Comparison of ENCODE assay signal across 8 cellular contexts in the genomic region with DNA sequence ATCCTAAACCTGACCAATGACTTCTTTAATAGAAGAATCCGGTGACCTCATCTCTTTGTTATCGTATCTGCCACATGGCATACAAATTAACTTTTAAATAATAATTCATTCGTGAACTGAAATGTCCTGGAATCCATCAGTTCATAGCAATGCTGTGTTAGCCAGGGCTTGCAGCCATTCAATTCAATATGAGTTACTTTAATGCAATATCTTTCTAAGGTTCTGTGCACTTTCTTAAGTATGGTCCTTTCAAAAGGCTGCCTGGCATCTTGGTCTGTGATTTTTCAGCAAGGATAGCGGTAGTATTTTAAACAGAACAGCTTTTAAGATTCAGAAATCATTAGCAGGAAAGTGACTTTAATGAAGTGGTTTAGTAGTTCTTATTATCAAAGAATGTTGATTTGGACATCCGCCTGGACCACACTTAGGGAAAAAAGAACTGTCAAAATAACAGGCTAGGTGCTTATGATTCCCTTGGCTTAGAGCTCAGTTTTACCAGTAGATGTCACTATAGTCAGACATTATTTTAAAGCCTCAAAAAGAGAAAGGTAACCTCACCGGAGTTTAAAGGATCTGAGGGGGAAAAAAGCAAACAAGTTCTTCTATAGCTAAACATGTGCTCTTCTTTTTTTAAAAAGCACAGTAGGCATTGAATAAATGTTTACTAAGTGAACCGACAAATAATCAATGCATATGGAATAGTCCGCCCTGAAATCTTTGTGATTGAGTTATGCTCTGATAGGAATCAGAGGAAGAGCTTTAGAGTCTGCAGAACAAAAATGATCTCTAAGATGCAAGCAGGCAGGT. TPM values are rescaled to one million over a fixed set of nuclear protein-coding genes. Genes with fewer than 3 reads are reported as not detected.
A peak's percentile ranks its signal among the peaks of the same experiment; 100 is the strongest.
DNase-seq lines count a peak whose midpoint lies in the region; ATAC-seq and TF ChIP-seq lines count a peak whose summit lies in the region.

No MANE protein-coding gene starts in this region.

- peaks cover 20% of the 10 kb centered on the region for H3K4me1 Mint-ChIP-seq in mesothelial cell of epicardium
- H3K4me1 Mint-ChIP-seq in activated T-cell treated with anti-CD3 and anti-CD28 coated beads, Interleukin-2, amount 50 U/mL, for 72 hours (ENCODE audit: low read depth), result no peaks in the 10 kb centered on the region
- H3K4me1 Mint-ChIP-seq in activated CD8-positive, alpha-beta memory T cell treated with anti-CD3 and anti-CD28 coated beads, Interleukin-2, amount 10 ng/mL, durations not matched to agents 7 days and 5 days, result no peaks in the 10 kb centered on the region

- POLR2A ChIA-PET in GM10248 (lab: Yijun Ruan, JAX), result no interaction called here

- TF ChIP-seq CTCF in GM10248 (IDR thresholded peaks at IDR 0.05; ENCODE audit: control extremely low read depth, extremely low read depth, low read depth, missing control alignments) (peak; percentile 47), mesothelial cell of epicardium (IDR thresholded peaks at IDR 0.05; ENCODE audit: unreplicated experiment) (no peak)

- no peak for ATAC-seq in activated T-cell treated with anti-CD3 and anti-CD28 coated beads, Interleukin-2, amount 50 U/mL, for 72 hours (replicated peaks in 1 of 2)
- no peak for ATAC-seq in activated CD8-positive, alpha-beta memory T cell treated with anti-CD3 and anti-CD28 coated beads, Interleukin-2, amount 10 ng/mL, durations not matched to agents 7 days and 5 days
- no peak for ATAC-seq in GM19035 (IDR thresholded peaks at IDR 0.05; ENCODE audit: unreplicated experiment)

- CTCF ChIA-PET in GM10248 (lab: Yijun Ruan, JAX), result interaction anchor here (0.7 to 3.3 kb wide), 13 partner anchors 8 to 543 kb away, joined by 3 to 39 read pairs (median 3); a partner anchor contains a TSS
- CTCF ChIA-PET in activated CD8-positive, alpha-beta memory T cell treated with anti-CD3 and anti-CD28 coated beads, Interleukin-2, amount 10 ng/mL, durations not matched to agents 7 days and 5 days (lab: Charles Lee), result interaction anchor here (0.8 to 2.2 kb wide), 8 partner anchors 9 to 526 kb away, joined by 3 to 18 read pairs (median 4); no protein-coding TSS in a partner anchor

- DNase-seq in GM10248 (ENCODE audit: extremely low spot score) (no peak), NCI-H2081 treated with DMSO at 0.1 percent for 48 hours (lab: John Stamatoyannopoulos, UW) (peak; percentile 14), cerebellar cortex (ENCODE audit: low spot score) (peak; percentile 56), mesothelial cell of epicardium (ENCODE audit: low spot score in 2 of 2, unreplicated experiment in 2 of 2) (no peak)
- no peak for DNase-seq in activated T-cell treated with anti-CD3 and anti-CD28 coated beads, Interleukin-2, amount 50 U/mL, for 72 hours
- no peak for DNase-seq in stimulated activated CD8-positive, alpha-beta memory T cell treated with anti-CD3 and anti-CD28 coated beads, Interleukin-4, amount 100 ng/mL, for 48 hours
- DNase-seq in activated CD8-positive, alpha-beta memory T cell treated with anti-CD3 and anti-CD28 coated beads, Interleukin-2, amount 10 ng/mL, durations not matched to agents 7 days and 5 days, result no peak

- peak overlapping the region; percentile 79 for H3K27ac Mint-ChIP-seq in mesothelial cell of epicardium
- H3K27ac Mint-ChIP-seq in activated T-cell treated with anti-CD3 and anti-CD28 coated beads, Interleukin-2, amount 50 U/mL, for 72 hours, result no peak overlapping the region
- H3K27ac Mint-ChIP-seq in activated CD8-positive, alpha-beta memory T cell treated with anti-CD3 and anti-CD28 coated beads, Interleukin-2, amount 10 ng/mL, durations not matched to agents 7 days and 5 days, result no peak overlapping the region

- H3K4me3 Mint-ChIP-seq in mesothelial cell of epicardium, result peak overlapping the region; percentile 39
- no peak overlapping the region for H3K4me3 Mint-ChIP-seq in activated T-cell treated with anti-CD3 and anti-CD28 coated beads, Interleukin-2, amount 50 U/mL, for 72 hours
- no peak overlapping the region for H3K4me3 Mint-ChIP-seq in activated CD8-positive, alpha-beta memory T cell treated with anti-CD3 and anti-CD28 coated beads, Interleukin-2, amount 10 ng/mL, durations not matched to agents 7 days and 5 days

- no peaks in the 10 kb centered on the region for H3K27me3 Mint-ChIP-seq in mesothelial cell of epicardium (ENCODE audit: low read depth)
- no peaks in the 10 kb centered on the region for H3K27me3 Mint-ChIP-seq in activated T-cell treated with anti-CD3 and anti-CD28 coated beads, Interleukin-2, amount 50 U/mL, for 72 hours (ENCODE audit: low read depth)
- no peaks in the 10 kb centered on the region for H3K27me3 Mint-ChIP-seq in activated CD8-positive, alpha-beta memory T cell treated with anti-CD3 and anti-CD28 coated beads, Interleukin-2, amount 10 ng/mL, durations not matched to agents 7 days and 5 days

- no peaks in the 10 kb centered on the region for H3K36me3 Mint-ChIP-seq in mesothelial cell of epicardium
- no peaks in the 10 kb centered on the region for H3K36me3 Mint-ChIP-seq in activated T-cell treated with anti-CD3 and anti-CD28 coated beads, Interleukin-2, amount 50 U/mL, for 72 hours (ENCODE audit: insufficient read depth in 2 of 2)
- H3K36me3 Mint-ChIP-seq in activated CD8-positive, alpha-beta memory T cell treated with anti-CD3 and anti-CD28 coated beads, Interleukin-2, amount 10 ng/mL, durations not matched to agents 7 days and 5 days, result no peaks in the 10 kb centered on the region

- H3K9me3 Mint-ChIP-seq in mesothelial cell of epicardium, result no peaks in the 10 kb centered on the region
- no peaks in the 10 kb centered on the region for H3K9me3 Mint-ChIP-seq in activated T-cell treated with anti-CD3 and anti-CD28 coated beads, Interleukin-2, amount 50 U/mL, for 72 hours
- H3K9me3 Mint-ChIP-seq in activated CD8-positive, alpha-beta memory T cell treated with anti-CD3 and anti-CD28 coated beads, Interleukin-2, amount 10 ng/mL, durations not matched to agents 7 days and 5 days (ENCODE audit: low read depth), result no peaks in the 10 kb centered on the region

RNA-seq across cellular contexts. Expression of a gene that starts 22.7 kb away (rescaled TPM):
- total RNA-seq in mesothelial cell of epicardium, result 7.3 to 7.5 TPM (median 7.3 TPM) in 3 replicates
- 1 to 10 TPM; 4.8 to 5.6 TPM for total RNA-seq in activated T-cell treated with anti-CD3 and anti-CD28 coated beads, Interleukin-2, amount 50 U/mL, for 72 hours
- total RNA-seq in activated CD8-positive, alpha-beta memory T cell treated with anti-CD3 and anti-CD28 coated beads, Interleukin-2, amount 10 ng/mL, durations not matched to agents 7 days and 5 days, result 1 to 10 TPM; 4.1 to 6.1 TPM

Comparison
In these comparisons a context has a peak if more than half of its experiments do, and no peak if none do; other contexts are left out.
1. DNase-seq: peak in NCI-H2081 treated with DMSO at 0.1 percent for 48 hours (single experiment) and cerebellar cortex (single experiment); none in GM10248 (single experiment), mesothelial cell of epicardium (0 of 2), activated T-cell treated with anti-CD3 and anti-CD28 coated beads, Interleukin-2, amount 50 U/mL, for 72 hours (0 of 2), stimulated activated CD8-positive, alpha-beta memory T cell treated with anti-CD3 and anti-CD28 coated beads, Interleukin-4, amount 100 ng/mL, for 48 hours (single experiment) and activated CD8-positive, alpha-beta memory T cell treated with anti-CD3 and anti-CD28 coated beads, Interleukin-2, amount 10 ng/mL, durations not matched to agents 7 days and 5 days (single experiment).